ENCODE assay signal across 1 cellular context in the genomic region with DNA sequence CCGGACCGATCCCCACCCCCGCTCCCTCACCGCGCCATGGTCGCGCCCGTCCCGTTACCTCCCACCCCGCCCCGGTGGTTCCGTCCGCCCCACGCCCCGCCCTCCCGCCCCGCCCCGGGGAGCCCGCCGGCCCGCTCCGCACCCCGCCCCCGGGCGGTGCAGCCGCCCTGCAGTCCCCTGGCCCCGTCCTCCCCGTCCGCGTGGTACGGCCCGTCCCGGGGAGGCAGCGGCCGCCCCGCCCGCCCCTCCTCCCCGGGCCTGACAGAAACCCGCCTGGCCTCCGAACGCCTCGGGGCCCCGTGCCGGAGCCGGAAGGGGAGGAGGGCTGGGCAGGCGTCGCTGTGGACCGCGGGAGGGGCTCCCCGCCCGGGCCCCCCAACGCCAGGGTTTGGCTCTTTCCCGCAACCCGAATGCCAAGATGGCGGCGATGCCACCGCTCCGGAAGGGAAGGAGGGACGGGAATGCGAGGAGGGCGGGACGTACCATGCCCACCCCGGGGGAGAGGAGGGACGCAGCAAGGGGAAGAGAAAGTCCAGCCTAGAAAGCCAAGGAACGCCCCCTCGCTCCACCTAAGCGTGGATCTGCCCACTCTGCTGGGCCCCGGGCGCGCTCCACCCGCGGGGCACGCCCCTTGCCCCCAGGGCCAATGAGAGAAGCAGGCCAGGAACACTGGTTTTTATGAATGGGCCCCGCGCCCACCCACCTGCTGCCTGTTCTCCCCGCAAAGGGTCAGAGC.
A peak's percentile ranks its signal among the peaks of the same experiment; 100 is the strongest.
TF ChIP-seq lines count a peak whose summit lies in the region.

A gene (minus strand): TSS at position 56 of the 736 bp plus-strand sequence. CDS start 132 bp downstream, outside the sequence.

TF ChIP-seq in HepG2, 621 proteins besides CTCF, POLR2A, EP300 and RAD21 (continued from another document and continues in another):
- TF ChIP-seq, protein P1, sequence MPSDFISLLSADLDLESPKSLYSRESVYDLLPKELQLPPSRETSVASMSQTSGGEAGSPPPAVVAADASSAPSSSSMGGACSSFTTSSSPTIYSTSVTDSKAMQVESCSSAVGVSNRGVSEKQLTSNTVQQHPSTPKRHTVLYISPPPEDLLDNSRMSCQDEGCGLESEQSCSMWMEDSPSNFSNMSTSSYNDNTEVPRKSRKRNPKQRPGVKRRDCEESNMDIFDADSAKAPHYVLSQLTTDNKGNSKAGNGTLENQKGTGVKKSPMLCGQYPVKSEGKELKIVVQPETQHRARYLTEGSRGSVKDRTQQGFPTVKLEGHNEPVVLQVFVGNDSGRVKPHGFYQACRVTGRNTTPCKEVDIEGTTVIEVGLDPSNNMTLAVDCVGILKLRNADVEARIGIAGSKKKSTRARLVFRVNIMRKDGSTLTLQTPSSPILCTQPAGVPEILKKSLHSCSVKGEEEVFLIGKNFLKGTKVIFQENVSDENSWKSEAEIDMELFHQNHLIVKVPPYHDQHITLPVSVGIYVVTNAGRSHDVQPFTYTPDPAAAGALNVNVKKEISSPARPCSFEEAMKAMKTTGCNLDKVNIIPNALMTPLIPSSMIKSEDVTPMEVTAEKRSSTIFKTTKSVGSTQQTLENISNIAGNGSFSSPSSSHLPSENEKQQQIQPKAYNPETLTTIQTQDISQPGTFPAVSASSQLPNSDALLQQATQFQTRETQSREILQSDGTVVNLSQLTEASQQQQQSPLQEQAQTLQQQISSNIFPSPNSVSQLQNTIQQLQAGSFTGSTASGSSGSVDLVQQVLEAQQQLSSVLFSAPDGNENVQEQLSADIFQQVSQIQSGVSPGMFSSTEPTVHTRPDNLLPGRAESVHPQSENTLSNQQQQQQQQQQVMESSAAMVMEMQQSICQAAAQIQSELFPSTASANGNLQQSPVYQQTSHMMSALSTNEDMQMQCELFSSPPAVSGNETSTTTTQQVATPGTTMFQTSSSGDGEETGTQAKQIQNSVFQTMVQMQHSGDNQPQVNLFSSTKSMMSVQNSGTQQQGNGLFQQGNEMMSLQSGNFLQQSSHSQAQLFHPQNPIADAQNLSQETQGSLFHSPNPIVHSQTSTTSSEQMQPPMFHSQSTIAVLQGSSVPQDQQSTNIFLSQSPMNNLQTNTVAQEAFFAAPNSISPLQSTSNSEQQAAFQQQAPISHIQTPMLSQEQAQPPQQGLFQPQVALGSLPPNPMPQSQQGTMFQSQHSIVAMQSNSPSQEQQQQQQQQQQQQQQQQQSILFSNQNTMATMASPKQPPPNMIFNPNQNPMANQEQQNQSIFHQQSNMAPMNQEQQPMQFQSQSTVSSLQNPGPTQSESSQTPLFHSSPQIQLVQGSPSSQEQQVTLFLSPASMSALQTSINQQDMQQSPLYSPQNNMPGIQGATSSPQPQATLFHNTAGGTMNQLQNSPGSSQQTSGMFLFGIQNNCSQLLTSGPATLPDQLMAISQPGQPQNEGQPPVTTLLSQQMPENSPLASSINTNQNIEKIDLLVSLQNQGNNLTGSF (CRISPR knock-in tag; IDR thresholded peaks at IDR 0.05): no peak
- TF ChIP-seq ZNF383 (CRISPR knock-in tag; IDR thresholded peaks at IDR 0.05; ENCODE audit: borderline replicate concordance): no peak
- TF ChIP-seq CREM (IDR thresholded peaks at IDR 0.05): peak; percentile 60; the same call in 1 of the 2 replicates
- no peak for TF ChIP-seq CREM (CRISPR knock-in tag; IDR thresholded peaks at IDR 0.05)
- TF ChIP-seq ZBTB7B (CRISPR knock-in tag; IDR thresholded peaks at IDR 0.05): peak; percentile 94
- TF ChIP-seq MAZ (IDR thresholded peaks at IDR 0.05; ENCODE audit: borderline replicate concordance, low read depth, low read length): peak; percentile 87
- TF ChIP-seq MAZ (CRISPR knock-in tag; IDR thresholded peaks at IDR 0.05; ENCODE audit: low read depth): peak; percentile 95
- peak; percentile 90 for TF ChIP-seq MXD4 (CRISPR knock-in tag; IDR thresholded peaks at IDR 0.05)
- peak; percentile 65 for TF ChIP-seq FOXA3 (CRISPR knock-in tag; IDR thresholded peaks at IDR 0.05)
- TF ChIP-seq ZNF44 (CRISPR knock-in tag; IDR thresholded peaks at IDR 0.05): peak; percentile 42; the same call in 1 of the 2 replicates
- TF ChIP-seq, protein P2, sequence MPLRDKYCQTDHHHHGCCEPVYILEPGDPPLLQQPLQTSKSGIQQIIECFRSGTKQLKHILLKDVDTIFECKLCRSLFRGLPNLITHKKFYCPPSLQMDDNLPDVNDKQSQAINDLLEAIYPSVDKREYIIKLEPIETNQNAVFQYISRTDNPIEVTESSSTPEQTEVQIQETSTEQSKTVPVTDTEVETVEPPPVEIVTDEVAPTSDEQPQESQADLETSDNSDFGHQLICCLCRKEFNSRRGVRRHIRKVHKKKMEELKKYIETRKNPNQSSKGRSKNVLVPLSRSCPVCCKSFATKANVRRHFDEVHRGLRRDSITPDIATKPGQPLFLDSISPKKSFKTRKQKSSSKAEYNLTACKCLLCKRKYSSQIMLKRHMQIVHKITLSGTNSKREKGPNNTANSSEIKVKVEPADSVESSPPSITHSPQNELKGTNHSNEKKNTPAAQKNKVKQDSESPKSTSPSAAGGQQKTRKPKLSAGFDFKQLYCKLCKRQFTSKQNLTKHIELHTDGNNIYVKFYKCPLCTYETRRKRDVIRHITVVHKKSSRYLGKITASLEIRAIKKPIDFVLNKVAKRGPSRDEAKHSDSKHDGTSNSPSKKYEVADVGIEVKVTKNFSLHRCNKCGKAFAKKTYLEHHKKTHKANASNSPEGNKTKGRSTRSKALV (CRISPR knock-in tag; IDR thresholded peaks at IDR 0.05): no peak; the same call in 1 of the 2 replicates
- peak; percentile 73; the same call in 1 of the 2 replicates for TF ChIP-seq SNAPC2 (CRISPR knock-in tag; IDR thresholded peaks at IDR 0.05)
- peak; percentile 82 for TF ChIP-seq ZMYM4 (CRISPR knock-in tag; IDR thresholded peaks at IDR 0.05)
- no peak for TF ChIP-seq ZNF10 (CRISPR knock-in tag; IDR thresholded peaks at IDR 0.05; ENCODE audit: borderline replicate concordance, low read depth)
- no peak for TF ChIP-seq PLRG1 (conservative IDR thresholded peaks at IDR 0.05)
- no peak for TF ChIP-seq NR2F6 (IDR thresholded peaks at IDR 0.05)
- no peak for TF ChIP-seq NR2F6 (CRISPR knock-in tag; IDR thresholded peaks at IDR 0.05)
- TF ChIP-seq MIER3 (CRISPR knock-in tag; IDR thresholded peaks at IDR 0.05; ENCODE audit: borderline replicate concordance): peak; percentile 83; the same call in 1 of the 2 replicates
- TF ChIP-seq NFRKB (IDR thresholded peaks at IDR 0.05): peak; percentile 95
- TF ChIP-seq ZNF101 (CRISPR knock-in tag; IDR thresholded peaks at IDR 0.05; ENCODE audit: borderline replicate concordance, low read depth): peak; percentile 48; the same call in 1 of the 2 replicates
- TF ChIP-seq POLR2AphosphoS2 (IDR thresholded peaks at IDR 0.05; ENCODE audit: low read depth, low read length): peak; percentile 86; the same call in 1 of the 2 replicates
- peak; percentile 93 for TF ChIP-seq GABPB1 (CRISPR knock-in tag; IDR thresholded peaks at IDR 0.05)
- TF ChIP-seq ZNF20 (CRISPR knock-in tag; IDR thresholded peaks at IDR 0.05): no peak
- TF ChIP-seq PCBP1 (IDR thresholded peaks at IDR 0.05; ENCODE audit: borderline replicate concordance, low read depth, low read length): peak; percentile 99
- TF ChIP-seq NONO (IDR thresholded peaks at IDR 0.05): no peak
- TF ChIP-seq NONO (CRISPR knock-in tag; conservative IDR thresholded peaks at IDR 0.05): peak; percentile 96
- 0 out of 4 replicates have a peak, but pooled peaks have one; percentile 10 to 51 for TF ChIP-seq NR2F1 (CRISPR knock-in tag; IDR thresholded peaks at IDR 0.05)
- TF ChIP-seq, protein P3, sequence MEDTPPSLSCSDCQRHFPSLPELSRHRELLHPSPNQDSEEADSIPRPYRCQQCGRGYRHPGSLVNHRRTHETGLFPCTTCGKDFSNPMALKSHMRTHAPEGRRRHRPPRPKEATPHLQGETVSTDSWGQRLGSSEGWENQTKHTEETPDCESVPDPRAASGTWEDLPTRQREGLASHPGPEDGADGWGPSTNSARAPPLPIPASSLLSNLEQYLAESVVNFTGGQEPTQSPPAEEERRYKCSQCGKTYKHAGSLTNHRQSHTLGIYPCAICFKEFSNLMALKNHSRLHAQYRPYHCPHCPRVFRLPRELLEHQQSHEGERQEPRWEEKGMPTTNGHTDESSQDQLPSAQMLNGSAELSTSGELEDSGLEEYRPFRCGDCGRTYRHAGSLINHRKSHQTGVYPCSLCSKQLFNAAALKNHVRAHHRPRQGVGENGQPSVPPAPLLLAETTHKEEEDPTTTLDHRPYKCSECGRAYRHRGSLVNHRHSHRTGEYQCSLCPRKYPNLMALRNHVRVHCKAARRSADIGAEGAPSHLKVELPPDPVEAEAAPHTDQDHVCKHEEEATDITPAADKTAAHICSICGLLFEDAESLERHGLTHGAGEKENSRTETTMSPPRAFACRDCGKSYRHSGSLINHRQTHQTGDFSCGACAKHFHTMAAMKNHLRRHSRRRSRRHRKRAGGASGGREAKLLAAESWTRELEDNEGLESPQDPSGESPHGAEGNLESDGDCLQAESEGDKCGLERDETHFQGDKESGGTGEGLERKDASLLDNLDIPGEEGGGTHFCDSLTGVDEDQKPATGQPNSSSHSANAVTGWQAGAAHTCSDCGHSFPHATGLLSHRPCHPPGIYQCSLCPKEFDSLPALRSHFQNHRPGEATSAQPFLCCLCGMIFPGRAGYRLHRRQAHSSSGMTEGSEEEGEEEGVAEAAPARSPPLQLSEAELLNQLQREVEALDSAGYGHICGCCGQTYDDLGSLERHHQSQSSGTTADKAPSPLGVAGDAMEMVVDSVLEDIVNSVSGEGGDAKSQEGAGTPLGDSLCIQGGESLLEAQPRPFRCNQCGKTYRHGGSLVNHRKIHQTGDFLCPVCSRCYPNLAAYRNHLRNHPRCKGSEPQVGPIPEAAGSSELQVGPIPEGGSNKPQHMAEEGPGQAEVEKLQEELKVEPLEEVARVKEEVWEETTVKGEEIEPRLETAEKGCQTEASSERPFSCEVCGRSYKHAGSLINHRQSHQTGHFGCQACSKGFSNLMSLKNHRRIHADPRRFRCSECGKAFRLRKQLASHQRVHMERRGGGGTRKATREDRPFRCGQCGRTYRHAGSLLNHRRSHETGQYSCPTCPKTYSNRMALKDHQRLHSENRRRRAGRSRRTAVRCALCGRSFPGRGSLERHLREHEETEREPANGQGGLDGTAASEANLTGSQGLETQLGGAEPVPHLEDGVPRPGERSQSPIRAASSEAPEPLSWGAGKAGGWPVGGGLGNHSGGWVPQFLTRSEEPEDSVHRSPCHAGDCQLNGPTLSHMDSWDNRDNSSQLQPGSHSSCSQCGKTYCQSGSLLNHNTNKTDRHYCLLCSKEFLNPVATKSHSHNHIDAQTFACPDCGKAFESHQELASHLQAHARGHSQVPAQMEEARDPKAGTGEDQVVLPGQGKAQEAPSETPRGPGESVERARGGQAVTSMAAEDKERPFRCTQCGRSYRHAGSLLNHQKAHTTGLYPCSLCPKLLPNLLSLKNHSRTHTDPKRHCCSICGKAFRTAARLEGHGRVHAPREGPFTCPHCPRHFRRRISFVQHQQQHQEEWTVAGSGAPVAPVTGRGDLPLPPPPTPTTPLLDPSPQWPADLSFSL (CRISPR knock-in tag; IDR thresholded peaks at IDR 0.05): no peak
- TF ChIP-seq, protein P4, sequence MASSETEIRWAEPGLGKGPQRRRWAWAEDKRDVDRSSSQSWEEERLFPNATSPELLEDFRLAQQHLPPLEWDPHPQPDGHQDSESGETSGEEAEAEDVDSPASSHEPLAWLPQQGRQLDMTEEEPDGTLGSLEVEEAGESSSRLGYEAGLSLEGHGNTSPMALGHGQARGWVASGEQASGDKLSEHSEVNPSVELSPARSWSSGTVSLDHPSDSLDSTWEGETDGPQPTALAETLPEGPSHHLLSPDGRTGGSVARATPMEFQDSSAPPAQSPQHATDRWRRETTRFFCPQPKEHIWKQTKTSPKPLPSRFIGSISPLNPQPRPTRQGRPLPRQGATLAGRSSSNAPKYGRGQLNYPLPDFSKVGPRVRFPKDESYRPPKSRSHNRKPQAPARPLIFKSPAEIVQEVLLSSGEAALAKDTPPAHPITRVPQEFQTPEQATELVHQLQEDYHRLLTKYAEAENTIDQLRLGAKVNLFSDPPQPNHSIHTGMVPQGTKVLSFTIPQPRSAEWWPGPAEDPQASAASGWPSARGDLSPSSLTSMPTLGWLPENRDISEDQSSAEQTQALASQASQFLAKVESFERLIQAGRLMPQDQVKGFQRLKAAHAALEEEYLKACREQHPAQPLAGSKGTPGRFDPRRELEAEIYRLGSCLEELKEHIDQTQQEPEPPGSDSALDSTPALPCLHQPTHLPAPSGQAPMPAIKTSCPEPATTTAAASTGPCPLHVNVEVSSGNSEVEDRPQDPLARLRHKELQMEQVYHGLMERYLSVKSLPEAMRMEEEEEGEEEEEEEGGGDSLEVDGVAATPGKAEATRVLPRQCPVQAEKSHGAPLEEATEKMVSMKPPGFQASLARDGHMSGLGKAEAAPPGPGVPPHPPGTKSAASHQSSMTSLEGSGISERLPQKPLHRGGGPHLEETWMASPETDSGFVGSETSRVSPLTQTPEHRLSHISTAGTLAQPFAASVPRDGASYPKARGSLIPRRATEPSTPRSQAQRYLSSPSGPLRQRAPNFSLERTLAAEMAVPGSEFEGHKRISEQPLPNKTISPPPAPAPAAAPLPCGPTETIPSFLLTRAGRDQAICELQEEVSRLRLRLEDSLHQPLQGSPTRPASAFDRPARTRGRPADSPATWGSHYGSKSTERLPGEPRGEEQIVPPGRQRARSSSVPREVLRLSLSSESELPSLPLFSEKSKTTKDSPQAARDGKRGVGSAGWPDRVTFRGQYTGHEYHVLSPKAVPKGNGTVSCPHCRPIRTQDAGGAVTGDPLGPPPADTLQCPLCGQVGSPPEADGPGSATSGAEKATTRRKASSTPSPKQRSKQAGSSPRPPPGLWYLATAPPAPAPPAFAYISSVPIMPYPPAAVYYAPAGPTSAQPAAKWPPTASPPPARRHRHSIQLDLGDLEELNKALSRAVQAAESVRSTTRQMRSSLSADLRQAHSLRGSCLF (CRISPR knock-in tag; IDR thresholded peaks at IDR 0.05; ENCODE audit: borderline replicate concordance): no peak
- TF ChIP-seq KAT2B (IDR thresholded peaks at IDR 0.05; ENCODE audit: borderline replicate concordance, low read depth, low read length): no peak
- TF ChIP-seq, protein P5, sequence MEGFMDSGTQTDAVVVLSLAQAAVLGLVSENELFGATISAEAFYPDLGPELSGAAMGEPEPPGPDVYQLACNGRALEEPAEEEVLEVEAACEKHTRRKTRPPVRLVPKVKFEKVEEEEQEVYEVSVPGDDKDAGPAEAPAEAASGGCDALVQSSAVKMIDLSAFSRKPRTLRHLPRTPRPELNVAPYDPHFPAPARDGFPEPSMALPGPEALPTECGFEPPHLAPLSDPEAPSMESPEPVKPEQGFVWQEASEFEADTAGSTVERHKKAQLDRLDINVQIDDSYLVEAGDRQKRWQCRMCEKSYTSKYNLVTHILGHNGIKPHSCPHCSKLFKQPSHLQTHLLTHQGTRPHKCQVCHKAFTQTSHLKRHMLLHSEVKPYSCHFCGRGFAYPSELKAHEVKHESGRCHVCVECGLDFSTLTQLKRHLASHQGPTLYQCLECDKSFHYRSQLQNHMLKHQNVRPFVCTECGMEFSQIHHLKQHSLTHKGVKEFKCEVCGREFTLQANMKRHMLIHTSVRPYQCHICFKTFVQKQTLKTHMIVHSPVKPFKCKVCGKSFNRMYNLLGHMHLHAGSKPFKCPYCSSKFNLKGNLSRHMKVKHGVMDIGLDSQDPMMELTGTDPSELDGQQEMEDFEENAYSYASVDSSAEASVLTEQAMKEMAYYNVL (CRISPR knock-in tag; IDR thresholded peaks at IDR 0.05; ENCODE audit: borderline replicate concordance): peak; percentile 64; the same call in 1 of the 2 replicates
- TF ChIP-seq GZF1 (CRISPR knock-in tag; IDR thresholded peaks at IDR 0.05): no peak
- TF ChIP-seq KMT2A (CRISPR knock-in tag; IDR thresholded peaks at IDR 0.05): no peak
- TF ChIP-seq, protein P6, sequence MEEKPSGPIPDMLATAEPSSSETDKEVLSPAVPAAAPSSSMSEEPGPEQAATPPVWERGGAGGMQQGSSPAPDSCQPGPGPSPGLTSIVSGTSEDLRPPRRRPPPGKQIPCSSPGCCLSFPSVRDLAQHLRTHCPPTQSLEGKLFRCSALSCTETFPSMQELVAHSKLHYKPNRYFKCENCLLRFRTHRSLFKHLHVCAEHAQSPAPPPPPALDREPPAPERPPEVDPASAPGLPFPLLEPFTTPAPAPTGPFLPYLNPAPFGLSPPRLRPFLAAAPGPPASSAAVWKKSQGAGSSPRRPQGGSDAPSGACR (CRISPR knock-in tag; IDR thresholded peaks at IDR 0.05): no peak; the same call in 1 of the 2 replicates
- 0 out of 2 replicates have a peak, but pooled peaks have one; percentile 59 for TF ChIP-seq ZFP37 (CRISPR knock-in tag; IDR thresholded peaks at IDR 0.05; ENCODE audit: borderline replicate concordance)
